ENCODE assay signal across 9 cellular contexts in genomic region chr3:167733961-167734497, GRCh38. TPM values are rescaled to one million over a fixed set of nuclear protein-coding genes. Genes with fewer than 3 reads are reported as not detected.
DNase-seq lines count a peak whose midpoint lies in the region; ATAC-seq and TF ChIP-seq lines count a peak whose summit lies in the region.
"Had no signal": no experiment of that assay in that cellular context is flagged by ENCODE, and none has a peak within 500 bp of the region (broad histone marks: within the 10 kb centered on the region; RNA-seq: fewer than 3 reads in every experiment).

No MANE protein-coding gene starts in this region.

- H3K27ac ChIP-seq in heart right ventricle (peak overlapping the region; percentile 63 to 96 (median 92)), uterus (peak overlapping the region; percentile 77 to 90)

- no peaks in the 10 kb centered on the region for H3K27me3 Mint-ChIP-seq in activated CD8-positive, alpha-beta T cell treated with anti-CD3 and anti-CD28 coated beads for 36 hours
- H3K27me3 Mint-ChIP-seq in activated T-helper 1 cell treated with anti-CD3 and anti-CD28 coated beads, Interleukin-12 subunit alpha, Interleukin-12 subunit beta, Interleukin-2, Interleukin-4 antibody, amounts not matched to agents 30 ng/mL and 10 ng/mL and 1 ng/mL, durations not matched to agents 14 hours and 24 hours and 36 hours (ENCODE audit: insufficient read depth): no peaks in the 10 kb centered on the region
- H3K27me3 Mint-ChIP-seq: activated B cell treated with CpG ODN at 0.5 μM for 24 hours had no signal

- no peaks in the 10 kb centered on the region for H3K9me3 ChIP-seq in heart right ventricle
- H3K9me3 ChIP-seq in uterus: no peaks in the 10 kb centered on the region

- intact Hi-C loops in heart right ventricle (cut with DNase I): loop anchor here in 5 of 10 donors (2.0 to 10.0 kb wide), 5 partner anchors 77 to 151 kb away; no protein-coding TSS in a partner anchor
- intact Hi-C loops in Right ventricle myocardium inferior (cut with DNase I): no loop called here
- intact Hi-C loops in activated CD8-positive, alpha-beta T cell treated with anti-CD3 and anti-CD28 coated beads for 36 hours (cut with micrococcal nuclease): loop anchor here (5.0 kb wide), 1 partner anchor 42 kb away; no protein-coding TSS in a partner anchor
- intact Hi-C loops in uterus (cut with DNase I; ENCODE audit: low total_unique reads): no loop called here
- intact Hi-C loops in activated T-helper 1 cell treated with anti-CD3 and anti-CD28 coated beads, Interleukin-12 subunit alpha, Interleukin-12 subunit beta, Interleukin-2, Interleukin-4 antibody, amounts not matched to agents 30 ng/mL and 10 ng/mL and 1 ng/mL, durations not matched to agents 14 hours and 24 hours and 36 hours (cut with micrococcal nuclease): loop anchor here (1.0 to 2.0 kb wide), 2 partner anchors 290 to 353 kb away; partner anchors contain the start of gene ZBBX

- peak overlapping the region; percentile 59 to 96 (median 84) for H3K4me3 ChIP-seq in heart right ventricle
- H3K4me3 ChIP-seq in uterus: peak overlapping the region; percentile 79 to 81

- 0% methylated on average over 12 of the region's 12 CpGs for WGBS in heart right ventricle, 2 donors

- H3K4me1 Mint-ChIP-seq in activated CD8-positive, alpha-beta T cell treated with anti-CD3 and anti-CD28 coated beads for 36 hours (ENCODE audit: low read depth): peaks cover 47% of the 10 kb centered on the region
- peaks cover 10% of the 10 kb centered on the region for H3K4me1 Mint-ChIP-seq in activated T-helper 1 cell treated with anti-CD3 and anti-CD28 coated beads, Interleukin-12 subunit alpha, Interleukin-12 subunit beta, Interleukin-2, Interleukin-4 antibody, amounts not matched to agents 30 ng/mL and 10 ng/mL and 1 ng/mL, durations not matched to agents 14 hours and 24 hours and 36 hours (ENCODE audit: low read depth)

- TF ChIP-seq CTCF in heart right ventricle (IDR thresholded peaks at IDR 0.05) (no peak), uterus (IDR thresholded peaks at IDR 0.05) (no peak)
- no peak for TF ChIP-seq CTCF in activated CD8-positive, alpha-beta T cell treated with anti-CD3 and anti-CD28 coated beads for 36 hours (IDR thresholded peaks at IDR 0.05)

- no peak overlapping the region for H3K27ac Mint-ChIP-seq in activated CD8-positive, alpha-beta T cell treated with anti-CD3 and anti-CD28 coated beads for 36 hours
- H3K27ac Mint-ChIP-seq in activated T-helper 1 cell treated with anti-CD3 and anti-CD28 coated beads, Interleukin-12 subunit alpha, Interleukin-12 subunit beta, Interleukin-2, Interleukin-4 antibody, amounts not matched to agents 30 ng/mL and 10 ng/mL and 1 ng/mL, durations not matched to agents 14 hours and 24 hours and 36 hours: no peak overlapping the region
- H3K27ac Mint-ChIP-seq: activated B cell treated with CpG ODN at 0.5 μM for 24 hours had no signal

- CTCF ChIA-PET in activated CD8-positive, alpha-beta T cell treated with anti-CD3 and anti-CD28 coated beads for 36 hours (lab: Charles Lee): interaction anchor here (1.8 kb wide), 1 partner anchor 43 kb away, joined by 5 read pairs; no protein-coding TSS in a partner anchor

- H3K4me1 ChIP-seq in heart right ventricle (peaks cover 0 to 62% (median 53%) of the 10 kb centered on the region in 9 donors), uterus (peaks cover 0 to under 1% of the 10 kb centered on the region in 2 donors)

- no peak for DNase-seq in heart right ventricle
- no peak for DNase-seq in Right ventricle myocardium inferior (ENCODE audit: missing footprints)
- DNase-seq in activated CD8-positive, alpha-beta T cell treated with anti-CD3 and anti-CD28 coated beads for 36 hours: peak; percentile 20
- DNase-seq in kidney tubule cell (ENCODE audit: low spot score): peak; percentile 54
- no peak for DNase-seq in uterus
- DNase-seq in activated T-helper 1 cell treated with anti-CD3 and anti-CD28 coated beads, Interleukin-12 subunit alpha, Interleukin-12 subunit beta, Interleukin-2, Interleukin-4 antibody, amounts not matched to agents 30 ng/mL and 10 ng/mL and 1 ng/mL, durations not matched to agents 14 hours and 24 hours and 36 hours (ENCODE audit: low spot score): no peak

- POLR2A ChIA-PET in activated CD8-positive, alpha-beta T cell treated with anti-CD3 and anti-CD28 coated beads for 36 hours (lab: Charles Lee): interaction anchor here (0.6 kb wide), 1 partner anchor 31 kb away, joined by 3 read pairs; no protein-coding TSS in a partner anchor

- peaks cover 0 to 5% (median 0%) of the 10 kb centered on the region in 9 donors for H3K36me3 ChIP-seq in heart right ventricle
- no peaks in the 10 kb centered on the region for H3K36me3 ChIP-seq in uterus

- no peak for TF ChIP-seq POLR2A in uterus (IDR thresholded peaks at IDR 0.05)

- ATAC-seq in heart right ventricle: no peak
- no peak for ATAC-seq in Right ventricle myocardium inferior
- no peak for ATAC-seq in activated CD8-positive, alpha-beta T cell treated with anti-CD3 and anti-CD28 coated beads for 36 hours
- no peak for ATAC-seq in HG02798 (IDR thresholded peaks at IDR 0.05; ENCODE audit: poor library complexity, unreplicated experiment)
- no peak for ATAC-seq in GM21825 (IDR thresholded peaks at IDR 0.05; ENCODE audit: unreplicated experiment)

- H3K9me3 Mint-ChIP-seq in activated CD8-positive, alpha-beta T cell treated with anti-CD3 and anti-CD28 coated beads for 36 hours: no peaks in the 10 kb centered on the region
- no peaks in the 10 kb centered on the region for H3K9me3 Mint-ChIP-seq in activated T-helper 1 cell treated with anti-CD3 and anti-CD28 coated beads, Interleukin-12 subunit alpha, Interleukin-12 subunit beta, Interleukin-2, Interleukin-4 antibody, amounts not matched to agents 30 ng/mL and 10 ng/mL and 1 ng/mL, durations not matched to agents 14 hours and 24 hours and 36 hours
- H3K9me3 Mint-ChIP-seq: activated B cell treated with CpG ODN at 0.5 μM for 24 hours had no signal

- H3K27me3 ChIP-seq in heart right ventricle (no peaks in the 10 kb centered on the region), uterus (no peaks in the 10 kb centered on the region)

- no peak overlapping the region for H3K4me3 Mint-ChIP-seq in activated CD8-positive, alpha-beta T cell treated with anti-CD3 and anti-CD28 coated beads for 36 hours
- no peak overlapping the region for H3K4me3 Mint-ChIP-seq in activated T-helper 1 cell treated with anti-CD3 and anti-CD28 coated beads, Interleukin-12 subunit alpha, Interleukin-12 subunit beta, Interleukin-2, Interleukin-4 antibody, amounts not matched to agents 30 ng/mL and 10 ng/mL and 1 ng/mL, durations not matched to agents 14 hours and 24 hours and 36 hours
- H3K4me3 Mint-ChIP-seq: activated B cell treated with CpG ODN at 0.5 μM for 24 hours had no signal

- H3K36me3 Mint-ChIP-seq in activated CD8-positive, alpha-beta T cell treated with anti-CD3 and anti-CD28 coated beads for 36 hours (ENCODE audit: low read depth): peaks cover 5% of the 10 kb centered on the region
- H3K36me3 Mint-ChIP-seq in activated T-helper 1 cell treated with anti-CD3 and anti-CD28 coated beads, Interleukin-12 subunit alpha, Interleukin-12 subunit beta, Interleukin-2, Interleukin-4 antibody, amounts not matched to agents 30 ng/mL and 10 ng/mL and 1 ng/mL, durations not matched to agents 14 hours and 24 hours and 36 hours (ENCODE audit: low read depth): no peaks in the 10 kb centered on the region

RNA-seq across cellular contexts. Expression of gene PDCD10, which starts 0.7 kb away (rescaled TPM):
- total RNA-seq in heart right ventricle: 10 to 100 TPM; 28.3 to 44.3 (median 38.1) TPM
- 10 to 100 TPM; 12.8 to 46.6 TPM for polyA plus RNA-seq in heart right ventricle
- 31.2 TPM for total RNA-seq in Right ventricle myocardium inferior
- 10 to 100 TPM; 68.9 to 74.0 TPM for total RNA-seq in activated CD8-positive, alpha-beta T cell treated with anti-CD3 and anti-CD28 coated beads for 36 hours
- 10 to 100 TPM; 45.4 to 83.5 (median 73.0) TPM for total RNA-seq in uterus
- total RNA-seq in activated T-helper 1 cell treated with anti-CD3 and anti-CD28 coated beads, Interleukin-12 subunit alpha, Interleukin-12 subunit beta, Interleukin-2, Interleukin-4 antibody, amounts not matched to agents 30 ng/mL and 10 ng/mL and 1 ng/mL, durations not matched to agents 14 hours and 24 hours and 36 hours: 66.2 and 74.5 TPM in 2 replicates

RNA-seq across cellular contexts. Expression of gene SERPINI1, which starts 1.5 kb away (rescaled TPM):
- total RNA-seq in heart right ventricle (10 to 100 TPM in 6 of 10 donors, 1 to 10 TPM in 4; 4.5 to 17.1 (median 11.3) TPM), Right ventricle myocardium inferior (4.6 TPM), uterus (10 to 100 TPM in 1 of 4 donors, 1 to 10 TPM in 3; 2.9 to 35.0 (median 8.8) TPM)
- 1 to 10 TPM; 8.4 to 9.4 TPM for polyA plus RNA-seq in heart right ventricle
- total RNA-seq in activated CD8-positive, alpha-beta T cell treated with anti-CD3 and anti-CD28 coated beads for 36 hours: 1 to 10 TPM in 1 of 2 experiments, under 1 TPM in 1; 0.83 to 1.0 TPM
- total RNA-seq in activated T-helper 1 cell treated with anti-CD3 and anti-CD28 coated beads, Interleukin-12 subunit alpha, Interleukin-12 subunit beta, Interleukin-2, Interleukin-4 antibody, amounts not matched to agents 30 ng/mL and 10 ng/mL and 1 ng/mL, durations not matched to agents 14 hours and 24 hours and 36 hours: 0.70 and 0.71 TPM in 2 replicates

Comparison
In these comparisons a context has a peak if more than half of its experiments do, and no peak if none do; other contexts are left out.
1. DNase-seq: peak in activated CD8-positive, alpha-beta T cell treated with anti-CD3 and anti-CD28 coated beads for 36 hours (single experiment) and kidney tubule cell (single experiment); none in heart right ventricle (0 of 2), Right ventricle myocardium inferior (single experiment), uterus (0 of 2) and activated T-helper 1 cell treated with anti-CD3 and anti-CD28 coated beads, Interleukin-12 subunit alpha, Interleukin-12 subunit beta, Interleukin-2, Interleukin-4 antibody, amounts not matched to agents 30 ng/mL and 10 ng/mL and 1 ng/mL, durations not matched to agents 14 hours and 24 hours and 36 hours (single experiment).
2. intact Hi-C loops: an anchor here in activated CD8-positive, alpha-beta T cell treated with anti-CD3 and anti-CD28 coated beads for 36 hours (5.0 kb wide) and activated T-helper 1 cell treated with anti-CD3 and anti-CD28 coated beads, Interleukin-12 subunit alpha, Interleukin-12 subunit beta, Interleukin-2, Interleukin-4 antibody, amounts not matched to agents 30 ng/mL and 10 ng/mL and 1 ng/mL, durations not matched to agents 14 hours and 24 hours and 36 hours (1.0 to 2.0 kb wide); none called in Right ventricle myocardium inferior and uterus.